ENCODE assay signal across 1 cellular context in genomic region chr2:153477096-153477555, GRCh38.
TF ChIP-seq lines count a peak whose summit lies in the region.

No MANE protein-coding gene starts in this region.

TF ChIP-seq in SK-N-SH, 30 proteins besides CTCF, POLR2A, EP300 and RAD21 (continued from another document):
- no peak for TF ChIP-seq MAX (IDR thresholded peaks at IDR 0.05; ENCODE audit: low read depth)
- no peak for TF ChIP-seq MXI1 (IDR thresholded peaks at IDR 0.05; ENCODE audit: low read depth, low read length)
- no peak for TF ChIP-seq MEF2A (IDR thresholded peaks at IDR 0.05; ENCODE audit: borderline replicate concordance, low read depth)
- TF ChIP-seq RXRA (IDR thresholded peaks at IDR 0.05; ENCODE audit: borderline replicate concordance, low read depth) = no peak
- no peak for TF ChIP-seq TCF12 (IDR thresholded peaks at IDR 0.05)
- no peak for TF ChIP-seq USF1 (IDR thresholded peaks at IDR 0.05; ENCODE audit: borderline replicate concordance, low read depth)
